ENCODE assay signal across 10 cellular contexts in genomic region chr17:42653179-42654124, GRCh38. TPM values are rescaled to one million over a fixed set of nuclear protein-coding genes. Genes with fewer than 3 reads are reported as not detected.
A peak's percentile ranks its signal among the peaks of the same experiment; 100 is the strongest.
DNase-seq lines count a peak whose midpoint lies in the region; ATAC-seq, FAIRE-seq and TF ChIP-seq lines count a peak whose summit lies in the region.
"Had no signal": no experiment of that assay in that cellular context is flagged by ENCODE, and none has a peak within 500 bp of the region (broad histone marks: within the 10 kb centered on the region; RNA-seq: fewer than 3 reads in every experiment).

No MANE protein-coding gene starts in this region.

- no peak for FAIRE-seq in keratinocyte (lab: Jason Lieb, UNC)

- no peak for ATAC-seq in stimulated activated naive B cell treated with anti-CD40 and anti-IgM and Interleukin-4, amounts not matched to agents 10 μg/mL and 1 μg/mL and 100 μg/mL, for 72 hours (replicated peaks)
- ATAC-seq in GM19395 (IDR thresholded peaks at IDR 0.05; ENCODE audit: unreplicated experiment) (no peak), GM21576 (IDR thresholded peaks at IDR 0.05; ENCODE audit: unreplicated experiment) (no peak)

- H3K4me3 ChIP-seq in keratinocyte (ENCODE audit: control insufficient read depth in 2 of 3, extremely low read depth in 1 of 3, insufficient read depth in 2 of 3, low read depth in 1 of 3, low read length in 3 of 3) (peak overlapping the region in 1 of 3 experiments; percentile 68), SJCRH30 (no peak overlapping the region)

- H3K9me3 Mint-ChIP-seq in HFFc6, result no peaks in the 10 kb centered on the region
- H3K9me3 Mint-ChIP-seq in stimulated activated naive B cell treated with anti-CD40 and anti-IgM and Interleukin-4, amounts not matched to agents 10 μg/mL and 1 μg/mL and 100 μg/mL, for 72 hours, result peaks cover 1 to 5% of the 10 kb centered on the region in 2 donors
- H3K9me3 Mint-ChIP-seq: naive B cell had no signal

- H3K27ac ChIP-seq in keratinocyte (ENCODE audit: control insufficient read depth, insufficient read depth, low read length) (no peak overlapping the region), SJCRH30 (no peak overlapping the region)

- H3K27me3 ChIP-seq in keratinocyte (ENCODE audit: control insufficient read depth, extremely low read depth, insufficient read depth, low read length), result no peaks in the 10 kb centered on the region
- no peaks in the 10 kb centered on the region for H3K27me3 ChIP-seq in SJCRH30

- peak overlapping the region; percentile 88 for H3K4me2 ChIP-seq in keratinocyte (ENCODE audit: control insufficient read depth, extremely low read depth, insufficient read depth, low read depth, low read length)

- peaks cover 52% of the 10 kb centered on the region for H3K4me1 Mint-ChIP-seq in HFFc6 (ENCODE audit: low read depth)
- peaks cover 23 to 45% of the 10 kb centered on the region in 2 donors for H3K4me1 Mint-ChIP-seq in stimulated activated naive B cell treated with anti-CD40 and anti-IgM and Interleukin-4, amounts not matched to agents 10 μg/mL and 1 μg/mL and 100 μg/mL, for 72 hours

- no peaks in the 10 kb centered on the region for H3K36me3 Mint-ChIP-seq in HFFc6 (ENCODE audit: low read depth)
- no peaks in the 10 kb centered on the region for H3K36me3 Mint-ChIP-seq in stimulated activated naive B cell treated with anti-CD40 and anti-IgM and Interleukin-4, amounts not matched to agents 10 μg/mL and 1 μg/mL and 100 μg/mL, for 72 hours
- H3K36me3 Mint-ChIP-seq: naive B cell had no signal

- peak; percentile 69 for DNase-seq in HFFc6
- DNase-seq in cerebellum (ENCODE audit: low spot score), result peak; percentile 44
- no peak for DNase-seq in keratinocyte (ENCODE audit: low read depth, low spot score)
- DNase-seq in stimulated activated naive B cell treated with anti-CD40 and anti-IgM and Interleukin-4, amounts not matched to agents 10 μg/mL and 1 μg/mL and 100 μg/mL, for 72 hours, result no peak
- DNase-seq in SKM-1 treated with dmso at 0.1 percent for 144 hours (lab: John Stamatoyannopoulos, UW; ENCODE audit: unreplicated experiment), result no peak
- no peak for DNase-seq in SJCRH30
- DNase-seq: naive B cell, SHP77 had no signal

- H3K9me1 ChIP-seq in keratinocyte (ENCODE audit: control insufficient read depth, extremely low read depth, insufficient read depth, low read length), result no peaks in the 10 kb centered on the region

- peak overlapping the region; percentile 84 for H3K4me3 Mint-ChIP-seq in HFFc6
- peak overlapping the region; percentile 61 to 74 for H3K4me3 Mint-ChIP-seq in stimulated activated naive B cell treated with anti-CD40 and anti-IgM and Interleukin-4, amounts not matched to agents 10 μg/mL and 1 μg/mL and 100 μg/mL, for 72 hours

- H3K27me3 Mint-ChIP-seq in HFFc6 (ENCODE audit: insufficient read depth), result peaks cover 6% of the 10 kb centered on the region
- H3K27me3 Mint-ChIP-seq in stimulated activated naive B cell treated with anti-CD40 and anti-IgM and Interleukin-4, amounts not matched to agents 10 μg/mL and 1 μg/mL and 100 μg/mL, for 72 hours, result peaks cover 38 to 70% of the 10 kb centered on the region in 2 donors

- H3K4me1 ChIP-seq in keratinocyte (ENCODE audit: control insufficient read depth, extremely low read depth, insufficient read depth, low read length), result peaks cover 11% of the 10 kb centered on the region
- 0 out of 2 replicates have a peak, but pooled peaks cover 2% of the 10 kb centered on the region for H3K4me1 ChIP-seq in SJCRH30

- dilution Hi-C loops in keratinocyte (cut with MboI; ENCODE audit: extremely low pct_ligation_motif_present, low sequenced_read_pairs), result no loop called here

- H2AFZ ChIP-seq in keratinocyte (ENCODE audit: control insufficient read depth, low read length), result peak overlapping the region; percentile 91

- H3K9ac ChIP-seq in keratinocyte (ENCODE audit: control insufficient read depth, extremely low read depth, insufficient read depth, low read length), result peak overlapping the region; percentile 43

- H4K20me1 ChIP-seq in keratinocyte (ENCODE audit: control insufficient read depth, extremely low read depth, insufficient read depth, low read length), result no peaks in the 10 kb centered on the region

- H3K79me2 ChIP-seq in keratinocyte (ENCODE audit: control insufficient read depth, insufficient read depth, low read length), result no peaks in the 10 kb centered on the region

- H3K9me3 ChIP-seq in keratinocyte (ENCODE audit: control insufficient read depth, low read depth, low read length) (no peaks in the 10 kb centered on the region), SJCRH30 (replicated peaks) (peaks cover 8% of the 10 kb centered on the region)

- TF ChIP-seq CTCF in HFFc6 (IDR thresholded peaks at IDR 0.05) (no peak), keratinocyte (optimal IDR thresholded peaks at IDR 0.05 in 1 of 3, IDR thresholded peaks at IDR 0.05 in 1 of 3, conservative IDR thresholded peaks at IDR 0.05 in 1 of 3; ENCODE audit: extremely low read depth in 1 of 3, insufficient read depth in 2 of 3, low read length in 3 of 3) (no peak)

- peak overlapping the region; percentile 81 for H3K27ac Mint-ChIP-seq in HFFc6
- peak overlapping the region; percentile 9 for H3K27ac Mint-ChIP-seq in stimulated activated naive B cell treated with anti-CD40 and anti-IgM and Interleukin-4, amounts not matched to agents 10 μg/mL and 1 μg/mL and 100 μg/mL, for 72 hours

- H3K36me3 ChIP-seq in keratinocyte (ENCODE audit: control insufficient read depth in 2 of 2, extremely low read depth in 1 of 2, insufficient read depth in 2 of 2, low read length in 2 of 2) (no peaks in the 10 kb centered on the region), SJCRH30 (no peaks in the 10 kb centered on the region)

RNA-seq across cellular contexts. Expression of gene TUBG2, which starts 5.6 kb away (rescaled TPM):
- total RNA-seq in HFFc6 (2021; fragmentation: NEBNext Ultra II Directional; extraction: Animal tissue kit (Norgen Biotek cat#: 25700)), result 10 to 100 TPM; 15.2 to 17.3 (median 16.9) TPM
- total RNA-seq in cerebellum, result 13.8 TPM
- polyA plus RNA-seq in keratinocyte, result 13.5 to 17.8 TPM (median 14.5 TPM) in 3 replicates
- 6.1 TPM for polyA plus RNA-seq in keratinocyte (2011; ENCODE audit: low read depth)
- polyA plus RNA-seq in keratinocyte (2011; cell fraction: cytosol; rRNA removed), result 7.8 and 11.8 TPM in 2 replicates
- polyA plus RNA-seq in keratinocyte (2011; cell fraction: nucleus; rRNA removed), result 58.1 and 66.0 TPM in 2 replicates
- 17.2 and 18.2 TPM in 2 replicates for polyA plus RNA-seq in keratinocyte (2012; ENCODE audit: low replicate concordance)
- 9.2 to 20.5 TPM (median 9.6 TPM) in 3 replicates for polyA minus RNA-seq in keratinocyte
- polyA minus RNA-seq in keratinocyte (2011; cell fraction: cytosol; rRNA and poly(A)+ RNA removed), result 6.7 TPM
- polyA minus RNA-seq in keratinocyte (2011; cell fraction: nucleus; rRNA and poly(A)+ RNA removed), result 9.0 and 10.3 TPM in 2 replicates
- 6.2 and 10.4 TPM in 2 replicates for total RNA-seq in SJCRH30 (2014; rRNA removed; shearing (Covaris generic))

RNA-seq across cellular contexts. Expression of gene PLEKHH3, which starts 23.3 kb away (rescaled TPM):
- total RNA-seq in HFFc6 (2021; fragmentation: NEBNext Ultra II Directional; extraction: Animal tissue kit (Norgen Biotek cat#: 25700)), result 10 to 100 TPM; 16.4 to 22.4 (median 19.1) TPM
- 5.0 TPM for total RNA-seq in cerebellum
- polyA plus RNA-seq in keratinocyte, result 3.1 to 10.7 TPM (median 4.9 TPM) in 3 replicates
- 11.6 TPM for polyA plus RNA-seq in keratinocyte (2011; ENCODE audit: low read depth)
- polyA plus RNA-seq in keratinocyte (2011; cell fraction: cytosol; rRNA removed), result 2.5 and 7.9 TPM in 2 replicates
- 13.2 and 20.7 TPM in 2 replicates for polyA plus RNA-seq in keratinocyte (2011; cell fraction: nucleus; rRNA removed)
- polyA plus RNA-seq in keratinocyte (2012; ENCODE audit: low replicate concordance), result 10.7 and 25.0 TPM in 2 replicates
- polyA minus RNA-seq in keratinocyte, result 2.9 to 4.3 TPM (median 3.1 TPM) in 3 replicates
- 17.3 TPM for polyA minus RNA-seq in keratinocyte (2011; cell fraction: cytosol; rRNA and poly(A)+ RNA removed)
- 13.1 and 17.9 TPM in 2 replicates for polyA minus RNA-seq in keratinocyte (2011; cell fraction: nucleus; rRNA and poly(A)+ RNA removed)
- 10.9 and 13.7 TPM in 2 replicates for total RNA-seq in SJCRH30 (2014; rRNA removed; shearing (Covaris generic))

RNA-seq across cellular contexts. Expression of gene CCR10, which starts 28.2 kb away (rescaled TPM):
- 1 to 10 TPM; 1.7 to 2.9 (median 2.2) TPM for total RNA-seq in HFFc6 (2021; fragmentation: NEBNext Ultra II Directional; extraction: Animal tissue kit (Norgen Biotek cat#: 25700))
- total RNA-seq in cerebellum, result 0.91 TPM
- 0.02 to 0.05 TPM (median 0.03 TPM) in 3 replicates for polyA plus RNA-seq in keratinocyte
- not detected for polyA plus RNA-seq in keratinocyte (2011; ENCODE audit: low read depth)
- polyA plus RNA-seq in keratinocyte (2011; cell fraction: cytosol; rRNA removed), result not detected in 2 replicates
- polyA plus RNA-seq in keratinocyte (2011; cell fraction: nucleus; rRNA removed), result 0.17 and 0.27 TPM in 2 replicates
- polyA plus RNA-seq in keratinocyte (2012; ENCODE audit: low replicate concordance), result 0.18 TPM in 1 of 2 replicates, not detected in the other
- 0.20 TPM in 1 of 3 replicates, not detected in the others for polyA minus RNA-seq in keratinocyte
- polyA minus RNA-seq in keratinocyte (2011; cell fraction: cytosol; rRNA and poly(A)+ RNA removed), result not detected
- not detected in 2 replicates for polyA minus RNA-seq in keratinocyte (2011; cell fraction: nucleus; rRNA and poly(A)+ RNA removed)
- total RNA-seq in SJCRH30 (2014; rRNA removed; shearing (Covaris generic)), result 0.99 and 1.0 TPM in 2 replicates

RNA-seq across cellular contexts. Expression of gene CNTNAP1, which starts 28.9 kb away (rescaled TPM):
- 10 to 100 TPM; 26.0 to 43.7 (median 37.7) TPM for total RNA-seq in HFFc6 (2021; fragmentation: NEBNext Ultra II Directional; extraction: Animal tissue kit (Norgen Biotek cat#: 25700))
- total RNA-seq in cerebellum, result 13.0 TPM
- polyA plus RNA-seq in keratinocyte, result 0.46 to 2.0 TPM (median 0.71 TPM) in 3 replicates
- polyA plus RNA-seq in keratinocyte (2011; ENCODE audit: low read depth), result 0.26 TPM
- polyA plus RNA-seq in keratinocyte (2011; cell fraction: cytosol; rRNA removed), result 0.23 and 0.34 TPM in 2 replicates
- 3.2 and 3.7 TPM in 2 replicates for polyA plus RNA-seq in keratinocyte (2011; cell fraction: nucleus; rRNA removed)
- polyA plus RNA-seq in keratinocyte (2012; ENCODE audit: low replicate concordance), result 0.24 and 1.7 TPM in 2 replicates
- 0.76 to 3.8 TPM (median 1.1 TPM) in 3 replicates for polyA minus RNA-seq in keratinocyte
- not detected for polyA minus RNA-seq in keratinocyte (2011; cell fraction: cytosol; rRNA and poly(A)+ RNA removed)
- 1.8 and 2.3 TPM in 2 replicates for polyA minus RNA-seq in keratinocyte (2011; cell fraction: nucleus; rRNA and poly(A)+ RNA removed)
- 4.0 and 5.0 TPM in 2 replicates for total RNA-seq in SJCRH30 (2014; rRNA removed; shearing (Covaris generic))

RNA-seq across cellular contexts. Expression of gene TUBG1, which starts 44.0 kb away (rescaled TPM):
- total RNA-seq in HFFc6 (2021; fragmentation: NEBNext Ultra II Directional; extraction: Animal tissue kit (Norgen Biotek cat#: 25700)), result 100 to 1,000 TPM in 5 of 6 experiments, 10 to 100 TPM in 1; 85.5 to 127 (median 112) TPM
- 9.7 TPM for total RNA-seq in cerebellum
- polyA plus RNA-seq in keratinocyte, result 35.1 to 141 TPM (median 54.8 TPM) in 3 replicates
- 84.2 TPM for polyA plus RNA-seq in keratinocyte (2011; ENCODE audit: low read depth)
- 79.1 and 107 TPM in 2 replicates for polyA plus RNA-seq in keratinocyte (2011; cell fraction: cytosol; rRNA removed)
- 67.6 and 72.9 TPM in 2 replicates for polyA plus RNA-seq in keratinocyte (2011; cell fraction: nucleus; rRNA removed)
- 72.9 and 123 TPM in 2 replicates for polyA plus RNA-seq in keratinocyte (2012; ENCODE audit: low replicate concordance)
- 78.6 to 249 TPM (median 96.2 TPM) in 3 replicates for polyA minus RNA-seq in keratinocyte
- polyA minus RNA-seq in keratinocyte (2011; cell fraction: cytosol; rRNA and poly(A)+ RNA removed), result 81.0 TPM
- polyA minus RNA-seq in keratinocyte (2011; cell fraction: nucleus; rRNA and poly(A)+ RNA removed), result 24.6 and 31.1 TPM in 2 replicates
- total RNA-seq in SJCRH30 (2014; rRNA removed; shearing (Covaris generic)), result 111 and 122 TPM in 2 replicates

Comparison
In these comparisons a context has a peak if more than half of its experiments do, and no peak if none do; other contexts are left out.
1. DNase-seq: peak in HFFc6 (single experiment) and cerebellum (single experiment); none in keratinocyte (single experiment), stimulated activated naive B cell treated with anti-CD40 and anti-IgM and Interleukin-4, amounts not matched to agents 10 μg/mL and 1 μg/mL and 100 μg/mL, for 72 hours (single experiment), SKM-1 treated with dmso at 0.1 percent for 144 hours (single experiment) and SJCRH30 (0 of 2).